In the genomic region with DNA sequence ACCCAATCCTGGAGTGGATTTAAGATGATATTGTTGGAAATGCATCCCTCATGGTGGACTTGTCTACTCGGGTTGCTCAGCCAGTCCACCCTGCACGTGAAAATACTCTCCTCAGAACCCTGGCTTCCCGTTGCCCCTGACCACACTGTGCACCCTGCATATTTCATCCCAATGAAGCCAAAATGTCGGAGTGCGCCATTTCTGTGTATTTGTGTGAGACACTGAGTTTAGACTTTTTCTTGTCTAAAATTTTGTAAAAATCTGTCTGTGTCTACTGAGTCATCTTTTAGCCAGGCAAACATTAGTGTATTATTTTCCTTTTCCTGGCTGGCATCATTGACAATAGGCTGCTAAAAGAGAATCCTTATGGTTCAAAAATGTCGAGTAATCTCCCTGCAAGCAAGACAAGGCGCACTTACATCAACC, we compare ENCODE assay signal across 8 cellular contexts. TPM values are rescaled to one million over a fixed set of nuclear protein-coding genes. Genes with fewer than 3 reads are reported as not detected.
DNase-seq lines count a peak whose midpoint lies in the region; ATAC-seq and TF ChIP-seq lines count a peak whose summit lies in the region.

No MANE protein-coding gene starts in this region.

- H3K36me3 ChIP-seq in IMR-90 (ENCODE audit: control insufficient read depth, insufficient read depth, low read length) (peaks cover 29% of the 10 kb centered on the region), upper lobe of right lung (peaks cover 46% of the 10 kb centered on the region)

- no peak overlapping the region for H3K56ac ChIP-seq in IMR-90 (ENCODE audit: extremely low read depth, insufficient read depth, low read length)

- H2BK15ac ChIP-seq in IMR-90 (ENCODE audit: low read depth, low read length): no peak overlapping the region

- H3K9me3 Mint-ChIP-seq in T-helper 1 cell treated with Interleukin-12 subunit alpha and Interleukin-12 subunit beta and Interleukin-4 antibody, amounts not matched to agents 30 μg/mL and 1 μg/mL, for 36 hours: no peaks in the 10 kb centered on the region
- no peaks in the 10 kb centered on the region for H3K9me3 Mint-ChIP-seq in activated naive CD8-positive, alpha-beta T cell treated with anti-CD3 and anti-CD28 coated beads, Interleukin-2, amount 50 U/mL, for 24 hours

- peaks cover 23% of the 10 kb centered on the region for H3K36me3 Mint-ChIP-seq in T-helper 1 cell treated with Interleukin-12 subunit alpha and Interleukin-12 subunit beta and Interleukin-4 antibody, amounts not matched to agents 30 μg/mL and 1 μg/mL, for 36 hours (ENCODE audit: low read depth)
- peaks cover 16% of the 10 kb centered on the region for H3K36me3 Mint-ChIP-seq in activated naive CD8-positive, alpha-beta T cell treated with anti-CD3 and anti-CD28 coated beads, Interleukin-2, amount 50 U/mL, for 24 hours (ENCODE audit: low read depth)

- H3K4me2 ChIP-seq in IMR-90 (ENCODE audit: low read depth, low read length): peak overlapping the region; percentile 80

- H3K14ac ChIP-seq in IMR-90 (replicated peaks; ENCODE audit: low read depth, low read length): 0 out of 2 replicates have a peak overlapping the region, but pooled peaks have one; percentile 60

- TF ChIP-seq POLR2A in IMR-90 (IDR thresholded peaks at IDR 0.05; ENCODE audit: low read depth, low read length): no peak

- dilution Hi-C loops in IMR-90 (cut with HindIII; ENCODE audit: low sequenced_read_pairs, unreplicated experiment): no loop called here

- no peak overlapping the region for H2BK120ac ChIP-seq in IMR-90 (ENCODE audit: low read depth, low read length)

- H3K9me3 ChIP-seq in IMR-90 (ENCODE audit: control insufficient read depth, insufficient read depth, low read length) (no peaks in the 10 kb centered on the region), upper lobe of right lung (no peaks in the 10 kb centered on the region)

- no peak overlapping the region for H3K9ac ChIP-seq in IMR-90 (ENCODE audit: low read depth, low read length)

- H2AK9ac ChIP-seq in IMR-90 (replicated peaks; ENCODE audit: low read depth, low read length, poor library complexity): no peak overlapping the region

- H3K4ac ChIP-seq in IMR-90 (ENCODE audit: low read depth, low read length): no peak overlapping the region; the same call in 1 of the 2 replicates

- H2AK5ac ChIP-seq in IMR-90 (ENCODE audit: low read depth, low read length): peak overlapping the region; percentile 80; the same call in 1 of the 2 replicates

- no peak overlapping the region for H2BK5ac ChIP-seq in IMR-90 (ENCODE audit: low read depth, low read length, poor library complexity, severe bottlenecking)

- intact Hi-C loops in IMR-90 (cut with micrococcal nuclease): no loop called here
- intact Hi-C loops in upper lobe of right lung (cut with DNase I): no loop called here

- in situ Hi-C loops in IMR-90 (cut with MboI; ENCODE audit: low sequenced_read_pairs): no loop called here

- H3K27me3 ChIP-seq in IMR-90 (ENCODE audit: control insufficient read depth, insufficient read depth, low read length) (no peaks in the 10 kb centered on the region), upper lobe of right lung (no peaks in the 10 kb centered on the region)

- no peak for TF ChIP-seq CTCF in IMR-90 (conservative IDR thresholded peaks at IDR 0.05; ENCODE audit: low read depth, low read length)
- no peak for TF ChIP-seq CTCF in upper lobe of right lung (IDR thresholded peaks at IDR 0.05)

- ATAC-seq in IMR-90 (ENCODE audit: low read depth) (peak; percentile 4; the same call in 1 of the 2 replicates), upper lobe of right lung (no peak), GM21737 (IDR thresholded peaks at IDR 0.05; ENCODE audit: unreplicated experiment) (no peak)
- ATAC-seq in activated naive CD8-positive, alpha-beta T cell treated with anti-CD3 and anti-CD28 coated beads, Interleukin-2, amount 50 U/mL, for 24 hours: no peak

- peaks cover 47% of the 10 kb centered on the region for H4K20me1 ChIP-seq in IMR-90 (ENCODE audit: insufficient read depth, low read length)

- no peak overlapping the region for H3K18ac ChIP-seq in IMR-90 (ENCODE audit: low read depth, low read length)

- H3K4me3 Mint-ChIP-seq in T-helper 1 cell treated with Interleukin-12 subunit alpha and Interleukin-12 subunit beta and Interleukin-4 antibody, amounts not matched to agents 30 μg/mL and 1 μg/mL, for 36 hours: peak overlapping the region; percentile 73
- H3K4me3 Mint-ChIP-seq in activated naive CD8-positive, alpha-beta T cell treated with anti-CD3 and anti-CD28 coated beads, Interleukin-2, amount 50 U/mL, for 24 hours: peak overlapping the region; percentile 95

- peaks cover 24% of the 10 kb centered on the region for H3K4me1 Mint-ChIP-seq in T-helper 1 cell treated with Interleukin-12 subunit alpha and Interleukin-12 subunit beta and Interleukin-4 antibody, amounts not matched to agents 30 μg/mL and 1 μg/mL, for 36 hours (ENCODE audit: low read depth)
- H3K4me1 Mint-ChIP-seq in activated naive CD8-positive, alpha-beta T cell treated with anti-CD3 and anti-CD28 coated beads, Interleukin-2, amount 50 U/mL, for 24 hours: peaks cover 28% of the 10 kb centered on the region

- H3K27ac ChIP-seq in IMR-90 (ENCODE audit: insufficient read depth, low read length) (no peak overlapping the region), upper lobe of right lung (peak overlapping the region; percentile 87)

- H3K4me3 ChIP-seq in IMR-90 (ENCODE audit: insufficient read depth, low read depth, low read length): peak overlapping the region; percentile 11; the same call in 1 of the 2 replicates
- H3K4me3 ChIP-seq in upper lobe of right lung: peak overlapping the region; percentile 89

- no peak overlapping the region for H4K5ac ChIP-seq in IMR-90 (ENCODE audit: low read depth, low read length)

- H3K27ac Mint-ChIP-seq in T-helper 1 cell treated with Interleukin-12 subunit alpha and Interleukin-12 subunit beta and Interleukin-4 antibody, amounts not matched to agents 30 μg/mL and 1 μg/mL, for 36 hours: peak overlapping the region; percentile 72
- H3K27ac Mint-ChIP-seq in activated naive CD8-positive, alpha-beta T cell treated with anti-CD3 and anti-CD28 coated beads, Interleukin-2, amount 50 U/mL, for 24 hours: peak overlapping the region; percentile 76

- no peak overlapping the region for H2BK20ac ChIP-seq in IMR-90 (ENCODE audit: low read depth, low read length)

- DNase-seq in T-helper 1 cell (no peak), IMR-90 (peak; percentile 42), left kidney (ENCODE audit: low read depth, low spot score) (peak; percentile 81), upper lobe of right lung (no peak), RKO (ENCODE audit: low spot score) (no peak)
- DNase-seq in activated naive CD8-positive, alpha-beta T cell treated with anti-CD3 and anti-CD28 coated beads, Interleukin-2, amount 50 U/mL, for 24 hours: no peak

- H4K8ac ChIP-seq in IMR-90 (ENCODE audit: low read depth in 2 of 2, low read length in 2 of 2): 0 out of 4 replicates have a peak overlapping the region, but pooled peaks of 1 of the 2 experiments have one; percentile 18

- POLR2A ChIA-PET in IMR-90 (lab: Charles Lee; ENCODE audit: unreplicated experiment): interaction anchor here (0.6 to 0.7 kb wide), 4 partner anchors 9 to 404 kb away, joined by 3 to 4 read pairs (median 4); no protein-coding TSS in a partner anchor

- no peak overlapping the region for H4K91ac ChIP-seq in IMR-90 (ENCODE audit: insufficient read depth, low read depth, low read length)

- H2AFZ ChIP-seq in IMR-90 (replicated peaks; ENCODE audit: low read length, poor library complexity): peak overlapping the region; percentile 67

- peaks cover 17% of the 10 kb centered on the region for H3K4me1 ChIP-seq in IMR-90 (ENCODE audit: control insufficient read depth, insufficient read depth, low read length)
- H3K4me1 ChIP-seq in upper lobe of right lung: peaks cover 24% of the 10 kb centered on the region

- H3K27me3 Mint-ChIP-seq in T-helper 1 cell treated with Interleukin-12 subunit alpha and Interleukin-12 subunit beta and Interleukin-4 antibody, amounts not matched to agents 30 μg/mL and 1 μg/mL, for 36 hours (ENCODE audit: low read depth): no peaks in the 10 kb centered on the region
- H3K27me3 Mint-ChIP-seq in activated naive CD8-positive, alpha-beta T cell treated with anti-CD3 and anti-CD28 coated beads, Interleukin-2, amount 50 U/mL, for 24 hours: no peaks in the 10 kb centered on the region

- CTCF ChIA-PET in IMR-90 (lab: Yijun Ruan, JAX): no interaction called here

- peaks cover 22 to 68% of the 10 kb centered on the region in 2 experiments for H3K79me1 ChIP-seq in IMR-90 (ENCODE audit: low read depth in 1 of 2, low read length in 2 of 2)

- no TSS peak for BruUV-seq in IMR-90 (replicated peaks; lab: Mats Ljungman, UMichigan)

- peak overlapping the region; percentile 84 for H3K23ac ChIP-seq in IMR-90 (ENCODE audit: low read depth, low read length)

- no CpG with 5 or more reads among the region's 7 CpGs for WGBS in IMR-90 (ENCODE audit: extremely low coverage in 2 of 2, insufficient read length in 1 of 2), 2 experiments

- peaks cover 14% of the 10 kb centered on the region for H3K9me1 ChIP-seq in IMR-90 (ENCODE audit: insufficient read depth, low read length)

- TF ChIP-seq RAD21 in IMR-90 (IDR thresholded peaks at IDR 0.05; ENCODE audit: low read length): no peak

TF ChIP-seq in IMR-90, 13 proteins besides CTCF, POLR2A, EP300 and RAD21:
- TF ChIP-seq, protein P1, sequence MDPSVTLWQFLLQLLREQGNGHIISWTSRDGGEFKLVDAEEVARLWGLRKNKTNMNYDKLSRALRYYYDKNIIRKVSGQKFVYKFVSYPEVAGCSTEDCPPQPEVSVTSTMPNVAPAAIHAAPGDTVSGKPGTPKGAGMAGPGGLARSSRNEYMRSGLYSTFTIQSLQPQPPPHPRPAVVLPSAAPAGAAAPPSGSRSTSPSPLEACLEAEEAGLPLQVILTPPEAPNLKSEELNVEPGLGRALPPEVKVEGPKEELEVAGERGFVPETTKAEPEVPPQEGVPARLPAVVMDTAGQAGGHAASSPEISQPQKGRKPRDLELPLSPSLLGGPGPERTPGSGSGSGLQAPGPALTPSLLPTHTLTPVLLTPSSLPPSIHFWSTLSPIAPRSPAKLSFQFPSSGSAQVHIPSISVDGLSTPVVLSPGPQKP (IDR thresholded peaks at IDR 0.05; ENCODE audit: borderline replicate concordance, low read depth, low read length): no peak
- TF ChIP-seq BHLHE40 (IDR thresholded peaks at IDR 0.05; ENCODE audit: low read depth, low read length) (0 out of 2 replicates have a peak, but pooled peaks have one; percentile 41), RCOR1 (IDR thresholded peaks at IDR 0.05; ENCODE audit: insufficient replicate concordance, low read length) (no peak), MAFK (IDR thresholded peaks at IDR 0.05; ENCODE audit: low read depth, low read length) (no peak)

RNA-seq across cellular contexts. Expression of gene PNMA1, which starts 0.5 kb away (rescaled TPM):
- 6.5 and 7.5 TPM in 2 replicates for total RNA-seq in IMR-90 (2012; rRNA removed)
- polyA plus RNA-seq in IMR-90 (2012; rRNA removed): 21.0 and 28.2 TPM in 2 replicates
- 22.6 and 27.0 TPM in 2 replicates for polyA plus RNA-seq in IMR-90 (2012; cell fraction: cytosol; rRNA removed)
- polyA plus RNA-seq in IMR-90 (2012; cell fraction: nucleus; rRNA removed; ENCODE audit: low replicate concordance): 13.7 and 19.3 TPM in 2 replicates
- total RNA-seq in upper lobe of right lung: 22.0 TPM

Comparison
In these comparisons a context has a peak if more than half of its experiments do, and no peak if none do; other contexts are left out.
1. DNase-seq: peak in IMR-90 (single experiment) and left kidney (single experiment); none in T-helper 1 cell (0 of 5), activated naive CD8-positive, alpha-beta T cell treated with anti-CD3 and anti-CD28 coated beads, Interleukin-2, amount 50 U/mL, for 24 hours (single experiment), upper lobe of right lung (single experiment) and RKO (single experiment).